In genomic region chr1:121587230-121587569, GRCh38 we compare ENCODE assay signal across 1 cellular context.
TF ChIP-seq lines count a peak whose summit lies in the region.

No MANE protein-coding gene starts in this region.

TF ChIP-seq in endothelial cell of umbilical vein, 7 proteins besides CTCF, POLR2A, EP300 and RAD21 (continued from another document):
- TF ChIP-seq JUN (IDR thresholded peaks at IDR 0.05; ENCODE audit: borderline replicate concordance, insufficient read depth, insufficient read length, low read depth), result no peak
- TF ChIP-seq MAX (IDR thresholded peaks at IDR 0.05; ENCODE audit: insufficient read depth, insufficient read length), result no peak
- TF ChIP-seq GATA2 (IDR thresholded peaks at IDR 0.05; ENCODE audit: insufficient read depth, insufficient read length, low read depth, low read length), result no peak
